9 cellular contexts compared by ENCODE assay signal in genomic region chr6:27668442-27669275, GRCh38.
DNase-seq lines count a peak whose midpoint lies in the region; ATAC-seq and TF ChIP-seq lines count a peak whose summit lies in the region.
"Had no signal": no experiment of that assay in that cellular context is flagged by ENCODE, and none has a peak within 500 bp of the region (broad histone marks: within the 10 kb centered on the region; RNA-seq: fewer than 3 reads in every experiment).

No MANE protein-coding gene starts in this region.

- H3K9me3 Mint-ChIP-seq in GM23338, result peaks cover 10% of the 10 kb centered on the region; the same call in 2 of the 3 replicates
- peaks cover 2 to 4% of the 10 kb centered on the region in 2 donors for H3K9me3 Mint-ChIP-seq in activated T-cell treated with anti-CD3 and anti-CD28 coated beads, Interleukin-2, amount 50 U/mL, for 72 hours

- H3K9me2 ChIP-seq in GM23338 (ENCODE audit: insufficient read depth), result no peaks in the 10 kb centered on the region

- peak overlapping the region; percentile 27 for H3K4me3 ChIP-seq in AG04449 (ENCODE audit: low read depth, low read length)
- peak overlapping the region; percentile 71 for H3K4me3 ChIP-seq in GM23338
- H3K4me3 ChIP-seq in iPS-15b (ENCODE audit: low read depth, low read length), result peak overlapping the region; percentile 78
- H3K4me3 ChIP-seq: lower lobe of right lung had no signal

- peaks cover 10% of the 10 kb centered on the region; the same call in 1 of the 2 replicates for H3K4me1 ChIP-seq in GM23338 (ENCODE audit: insufficient read depth)
- H3K4me1 ChIP-seq in iPS-15b (ENCODE audit: control insufficient read depth, insufficient read depth, low read length), result no peaks in the 10 kb centered on the region
- H3K4me1 ChIP-seq: lower lobe of right lung had no signal

- H3K36me3 Mint-ChIP-seq in GM23338 (ENCODE audit: low read depth), result no peaks in the 10 kb centered on the region
- H3K36me3 Mint-ChIP-seq in activated T-cell treated with anti-CD3 and anti-CD28 coated beads, Interleukin-2, amount 50 U/mL, for 72 hours (ENCODE audit: insufficient read depth in 2 of 2), result peaks cover 9% of the 10 kb centered on the region in 2 donors

- no peak overlapping the region for H3K9ac ChIP-seq in iPS-15b (ENCODE audit: low read depth, low read length)

- H3K4me2 ChIP-seq in GM23338, result peak overlapping the region; percentile 89

- H3K27me3 ChIP-seq in GM23338 (ENCODE audit: insufficient read depth) (peaks cover 43% of the 10 kb centered on the region), iPS-15b (ENCODE audit: control insufficient read depth, insufficient read depth, low read length) (peaks cover 43% of the 10 kb centered on the region)

- no peaks in the 10 kb centered on the region for H4K20me1 ChIP-seq in GM23338 (replicated peaks; ENCODE audit: insufficient read depth)

- H3K79me2 ChIP-seq in GM23338 (replicated peaks; ENCODE audit: insufficient read depth), result no peaks in the 10 kb centered on the region

- H3K36me3 ChIP-seq in GM23338 (ENCODE audit: insufficient read depth) (no peaks in the 10 kb centered on the region), iPS-15b (ENCODE audit: control insufficient read depth, insufficient read depth, low read length) (no peaks in the 10 kb centered on the region)
- H3K36me3 ChIP-seq: lower lobe of right lung had no signal

- H3K9me3 ChIP-seq in iPS-15b (ENCODE audit: control insufficient read depth, insufficient read depth, low read length), result no peaks in the 10 kb centered on the region
- H3K9me3 ChIP-seq: lower lobe of right lung had no signal

- peak; percentile 45 for ATAC-seq in GM23338
- peak; percentile 40 to 57 for ATAC-seq in activated T-cell treated with anti-CD3 and anti-CD28 coated beads, Interleukin-2, amount 50 U/mL, for 72 hours (replicated peaks in 1 of 2)
- ATAC-seq in HG03108 (IDR thresholded peaks at IDR 0.05; ENCODE audit: unreplicated experiment), result no peak

- H2AFZ ChIP-seq in GM23338, result no peak overlapping the region; the same call in 1 of the 2 replicates

- H3K4me3 Mint-ChIP-seq in GM23338, result peak overlapping the region; percentile 81
- H3K4me3 Mint-ChIP-seq in activated T-cell treated with anti-CD3 and anti-CD28 coated beads, Interleukin-2, amount 50 U/mL, for 72 hours, result peak overlapping the region; percentile 75

- POLR2A ChIA-PET in AG04449 (lab: Yijun Ruan, JAX), result interaction anchor here (1.3 kb wide), 1 partner anchor 19 kb away, joined by 4 read pairs; no protein-coding TSS in a partner anchor

- CTCF ChIA-PET in AG04449 (lab: Yijun Ruan, JAX), result interaction anchor here (1.4 to 1.5 kb wide), 2 partner anchors 103 to 149 kb away, joined by 3 read pairs; no protein-coding TSS in a partner anchor

- DNase-seq in AG04449 (ENCODE audit: low read depth, low spot score) (peak; percentile 55), GM23338 (ENCODE audit: low spot score) (peak; percentile 88), NCI-H748 (lab: John Stamatoyannopoulos, UW; ENCODE audit: unreplicated experiment) (peak; percentile 91), hippocampal formation (lab: John Stamatoyannopoulos, UW) (no peak)
- peak; percentile 71 for DNase-seq in activated T-cell treated with anti-CD3 and anti-CD28 coated beads, Interleukin-2, amount 50 U/mL, for 72 hours
- DNase-seq in stimulated activated CD4-positive, alpha-beta T cell treated with anti-CD3 and anti-CD28 coated beads, TNF-alpha, amount 100 ng/mL, for 24 hours (ENCODE audit: low read depth in 3 of 3), result peak; percentile 27 to 80 (median 41)
- DNase-seq: lower lobe of right lung had no signal

- H3K4me1 Mint-ChIP-seq in GM23338, result peaks cover 8% of the 10 kb centered on the region
- H3K4me1 Mint-ChIP-seq in activated T-cell treated with anti-CD3 and anti-CD28 coated beads, Interleukin-2, amount 50 U/mL, for 72 hours (ENCODE audit: low read depth), result peaks cover 58% of the 10 kb centered on the region

- peaks cover 60% of the 10 kb centered on the region for H3K27me3 Mint-ChIP-seq in GM23338 (ENCODE audit: insufficient read depth, low read depth, poor library complexity)
- H3K27me3 Mint-ChIP-seq in activated T-cell treated with anti-CD3 and anti-CD28 coated beads, Interleukin-2, amount 50 U/mL, for 72 hours (ENCODE audit: low read depth), result peaks cover 79% of the 10 kb centered on the region

- no peak for TF ChIP-seq CTCF in AG04449 (IDR thresholded peaks at IDR 0.05; ENCODE audit: insufficient read depth, low read length, missing control alignments)
- no peak for TF ChIP-seq CTCF in GM23338 (conservative IDR thresholded peaks at IDR 0.05; ENCODE audit: low read depth in 2 of 2)

- H3F3A ChIP-seq in GM23338 (replicated peaks; ENCODE audit: low read depth), result no peaks in the 10 kb centered on the region; the same call in 1 of the 2 replicates

- no peak overlapping the region for H3K27ac ChIP-seq in GM23338 (ENCODE audit: low read depth)
- H3K27ac ChIP-seq: lower lobe of right lung had no signal

- H3K27ac Mint-ChIP-seq in GM23338, result no peak overlapping the region
- H3K27ac Mint-ChIP-seq in activated T-cell treated with anti-CD3 and anti-CD28 coated beads, Interleukin-2, amount 50 U/mL, for 72 hours, result peak overlapping the region; percentile 98

TF ChIP-seq in GM23338, 12 proteins besides CTCF, POLR2A, EP300 and RAD21:
- TF ChIP-seq ZNF114 (CRISPR knock-in tag; IDR thresholded peaks at IDR 0.05) (0 out of 2 replicates have a peak, but pooled peaks have one; percentile 22), CREB1 (CRISPR knock-in tag; IDR thresholded peaks at IDR 0.05; ENCODE audit: low read depth) (peak; percentile 61), JUNB (IDR thresholded peaks at IDR 0.05; ENCODE audit: unreplicated experiment) (no peak), EZH2 (IDR thresholded peaks at IDR 0.05; ENCODE audit: low read depth, unreplicated experiment) (peak; percentile 15)

Comparison
In these comparisons a context has a peak if more than half of its experiments do, and no peak if none do; other contexts are left out.
1. DNase-seq: peak in AG04449 (single experiment), GM23338 (single experiment), NCI-H748 (single experiment), activated T-cell treated with anti-CD3 and anti-CD28 coated beads, Interleukin-2, amount 50 U/mL, for 72 hours (2 of 2) and stimulated activated CD4-positive, alpha-beta T cell treated with anti-CD3 and anti-CD28 coated beads, TNF-alpha, amount 100 ng/mL, for 24 hours (3 of 3); none in hippocampal formation (0 of 2).
2. H3K4me3 ChIP-seq: peak in every context shown above with its lines; median percentile 78 in iPS-15b; 71 in GM23338; 27 in AG04449.